In genomic region chr16:10926867-10927266, GRCh38 we compare ENCODE assay signal across 1 cellular context.
TF ChIP-seq lines count a peak whose summit lies in the region.

No MANE protein-coding gene starts in this region.

TF ChIP-seq in GM12878, 131 proteins besides CTCF, POLR2A, EP300 and RAD21:
- TF ChIP-seq ELK1 (IDR thresholded peaks at IDR 0.05; ENCODE audit: low read depth, low read length) (no peak), IKZF2 (IDR thresholded peaks at IDR 0.05) (no peak), PML (IDR thresholded peaks at IDR 0.05; ENCODE audit: low read length) (0 out of 2 replicates have a peak, but pooled peaks have one; percentile 36), BCL3 (IDR thresholded peaks at IDR 0.05; ENCODE audit: borderline replicate concordance, insufficient read depth, low read depth, low read length, poor library complexity, severe bottlenecking) (peak; percentile 44), GATAD2B (conservative IDR thresholded peaks at IDR 0.05; ENCODE audit: low read depth) (no peak), SMAD5 (IDR thresholded peaks at IDR 0.05; ENCODE audit: low read depth) (peak; percentile 49; the same call in 1 of the 2 replicates), NRF1 (conservative IDR thresholded peaks at IDR 0.05; ENCODE audit: low read depth, low read length) (no peak)
TF ChIP-seq in GM12878: peak in this region for 3.
